8 cellular contexts compared by ENCODE assay signal in the genomic region with DNA sequence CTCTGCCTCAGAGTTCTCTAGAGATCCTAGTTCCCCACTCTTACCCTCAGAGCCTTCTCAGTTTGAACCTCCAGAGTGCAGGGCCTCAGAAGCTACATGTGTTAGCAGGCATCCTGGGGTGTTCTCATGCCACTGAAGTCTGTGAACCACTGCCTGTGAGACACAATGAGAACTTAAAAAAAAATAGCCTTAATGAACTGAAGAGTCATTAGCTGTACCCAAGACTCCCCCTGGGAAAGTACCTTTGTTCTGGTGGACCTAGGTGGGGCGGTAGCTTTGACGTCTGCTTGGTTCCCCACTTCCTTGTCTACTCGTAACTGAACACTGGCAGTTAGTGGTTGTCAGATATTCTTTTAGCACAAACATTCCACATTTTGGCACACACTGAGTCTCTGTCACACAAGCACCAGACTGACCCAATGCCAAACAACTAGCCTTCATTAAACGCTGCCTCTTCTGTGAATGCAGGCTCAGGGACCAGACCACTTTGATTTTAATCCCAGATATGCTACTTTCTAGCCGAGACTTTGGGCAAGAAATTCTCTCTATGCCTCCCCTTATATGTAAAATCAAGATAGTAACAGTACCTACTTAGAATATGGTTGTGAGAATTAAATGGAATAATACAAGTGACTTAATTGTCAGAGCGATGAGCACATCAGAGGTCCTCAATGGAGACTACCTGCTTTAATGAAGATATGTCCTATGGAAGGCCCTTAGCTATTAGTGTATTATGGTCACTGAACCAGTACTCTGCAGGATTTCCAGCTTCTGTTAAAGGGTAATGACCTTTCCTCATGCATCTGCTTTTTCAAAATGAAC.
DNase-seq lines count a peak whose midpoint lies in the region; ATAC-seq lines count a peak whose summit lies in the region.

No MANE protein-coding gene starts in this region.

- peak; percentile 15 for DNase-seq in stimulated activated naive CD4-positive, alpha-beta T cell treated with Interleukin-2 at 50 U/mL for 16 hours (lab: John Stamatoyannopoulos, UW)
- no peak for DNase-seq in stimulated activated naive CD4-positive, alpha-beta T cell (lab: John Stamatoyannopoulos, UW)
- DNase-seq in activated naive CD8-positive, alpha-beta T cell treated with anti-CD3 and anti-CD28 coated beads for 36 hours = peak; percentile 24
- DNase-seq in head of caudate nucleus (no peak), NCI-H345 (lab: John Stamatoyannopoulos, UW) (no peak), posterior cingulate gyrus (no peak)

- H3K4me3 Mint-ChIP-seq in activated naive CD8-positive, alpha-beta T cell treated with anti-CD3 and anti-CD28 coated beads for 36 hours = peak overlapping the region; percentile 62

- peak overlapping the region; percentile 85 for H3K27ac Mint-ChIP-seq in activated naive CD8-positive, alpha-beta T cell treated with anti-CD3 and anti-CD28 coated beads for 36 hours

- H3K36me3 Mint-ChIP-seq in activated naive CD8-positive, alpha-beta T cell treated with anti-CD3 and anti-CD28 coated beads for 36 hours = no peaks in the 10 kb centered on the region

- intact Hi-C loops in head of caudate nucleus (cut with DNase I) = no loop called here
- intact Hi-C loops in posterior cingulate gyrus (cut with DNase I) = no loop called here

- peak; percentile 90 for ATAC-seq in HG03135 (IDR thresholded peaks at IDR 0.05; ENCODE audit: unreplicated experiment)

- no peaks in the 10 kb centered on the region for H3K27me3 Mint-ChIP-seq in activated naive CD8-positive, alpha-beta T cell treated with anti-CD3 and anti-CD28 coated beads for 36 hours

- H3K4me1 Mint-ChIP-seq in activated naive CD8-positive, alpha-beta T cell treated with anti-CD3 and anti-CD28 coated beads for 36 hours = peaks cover 6% of the 10 kb centered on the region

- no peaks in the 10 kb centered on the region for H3K9me3 Mint-ChIP-seq in activated naive CD8-positive, alpha-beta T cell treated with anti-CD3 and anti-CD28 coated beads for 36 hours

- peak overlapping the region; percentile 61 for H3K27ac ChIP-seq in urinary bladder (ENCODE audit: low read depth)

- no peaks in the 10 kb centered on the region for H3K4me1 ChIP-seq in urinary bladder (ENCODE audit: insufficient read depth)

- 54% methylated on average over 6 of the region's 6 CpGs for WGBS in urinary bladder

- no peaks in the 10 kb centered on the region for H3K36me3 ChIP-seq in urinary bladder (ENCODE audit: insufficient read depth)

- no peak overlapping the region for H3K4me3 ChIP-seq in urinary bladder (ENCODE audit: low read depth, low read length)

Comparison
In these comparisons a context has a peak if more than half of its experiments do, and no peak if none do; other contexts are left out.
1. DNase-seq: peak in stimulated activated naive CD4-positive, alpha-beta T cell treated with Interleukin-2 at 50 U/mL for 16 hours (single experiment) and activated naive CD8-positive, alpha-beta T cell treated with anti-CD3 and anti-CD28 coated beads for 36 hours (single experiment); none in stimulated activated naive CD4-positive, alpha-beta T cell (0 of 6), head of caudate nucleus (0 of 42), NCI-H345 (single experiment) and posterior cingulate gyrus (0 of 10).